ENCODE assay signal across 1 cellular context in the genomic region with DNA sequence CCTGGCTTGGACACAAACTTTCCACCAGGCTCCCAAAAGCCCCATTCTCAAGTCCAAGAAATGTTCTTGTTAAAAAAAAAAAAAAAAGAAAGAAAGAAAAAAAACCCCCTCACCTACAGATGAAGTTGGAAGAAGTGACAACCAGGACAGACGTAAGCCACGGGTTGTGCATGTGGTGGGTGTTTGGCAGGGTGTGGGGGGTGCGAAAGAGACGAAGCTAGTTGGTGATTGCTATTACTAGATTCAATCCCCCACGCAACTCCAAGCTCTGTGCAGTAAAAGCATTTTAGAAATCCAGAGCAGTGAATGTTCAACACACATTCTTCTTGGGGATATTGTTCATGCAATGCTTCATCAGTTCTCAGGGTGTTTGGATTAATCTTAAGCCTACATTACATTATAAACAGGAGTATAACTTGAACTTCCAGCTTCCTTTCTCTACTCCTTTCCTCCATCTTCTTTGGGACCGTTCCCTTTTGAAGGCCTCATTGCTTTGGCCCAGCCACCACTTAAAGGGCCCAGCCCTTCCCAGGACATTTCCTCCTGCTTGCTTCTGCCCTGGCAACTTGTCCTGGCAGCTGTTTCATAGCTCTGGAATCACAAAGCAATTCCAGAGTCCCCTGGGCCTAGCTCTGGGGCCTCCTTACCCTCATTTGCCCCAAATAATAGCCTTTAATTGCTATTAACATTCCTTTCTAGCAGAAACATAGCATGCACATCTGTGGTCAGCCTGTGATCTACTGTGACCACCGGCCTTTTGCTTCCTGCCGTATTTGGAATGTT.
TF ChIP-seq lines count a peak whose summit lies in the region.

No MANE protein-coding gene starts in this region.

TF ChIP-seq in neural cell, 6 proteins besides CTCF, POLR2A, EP300 and RAD21 (continued from another document):
- TF ChIP-seq, protein P1, sequence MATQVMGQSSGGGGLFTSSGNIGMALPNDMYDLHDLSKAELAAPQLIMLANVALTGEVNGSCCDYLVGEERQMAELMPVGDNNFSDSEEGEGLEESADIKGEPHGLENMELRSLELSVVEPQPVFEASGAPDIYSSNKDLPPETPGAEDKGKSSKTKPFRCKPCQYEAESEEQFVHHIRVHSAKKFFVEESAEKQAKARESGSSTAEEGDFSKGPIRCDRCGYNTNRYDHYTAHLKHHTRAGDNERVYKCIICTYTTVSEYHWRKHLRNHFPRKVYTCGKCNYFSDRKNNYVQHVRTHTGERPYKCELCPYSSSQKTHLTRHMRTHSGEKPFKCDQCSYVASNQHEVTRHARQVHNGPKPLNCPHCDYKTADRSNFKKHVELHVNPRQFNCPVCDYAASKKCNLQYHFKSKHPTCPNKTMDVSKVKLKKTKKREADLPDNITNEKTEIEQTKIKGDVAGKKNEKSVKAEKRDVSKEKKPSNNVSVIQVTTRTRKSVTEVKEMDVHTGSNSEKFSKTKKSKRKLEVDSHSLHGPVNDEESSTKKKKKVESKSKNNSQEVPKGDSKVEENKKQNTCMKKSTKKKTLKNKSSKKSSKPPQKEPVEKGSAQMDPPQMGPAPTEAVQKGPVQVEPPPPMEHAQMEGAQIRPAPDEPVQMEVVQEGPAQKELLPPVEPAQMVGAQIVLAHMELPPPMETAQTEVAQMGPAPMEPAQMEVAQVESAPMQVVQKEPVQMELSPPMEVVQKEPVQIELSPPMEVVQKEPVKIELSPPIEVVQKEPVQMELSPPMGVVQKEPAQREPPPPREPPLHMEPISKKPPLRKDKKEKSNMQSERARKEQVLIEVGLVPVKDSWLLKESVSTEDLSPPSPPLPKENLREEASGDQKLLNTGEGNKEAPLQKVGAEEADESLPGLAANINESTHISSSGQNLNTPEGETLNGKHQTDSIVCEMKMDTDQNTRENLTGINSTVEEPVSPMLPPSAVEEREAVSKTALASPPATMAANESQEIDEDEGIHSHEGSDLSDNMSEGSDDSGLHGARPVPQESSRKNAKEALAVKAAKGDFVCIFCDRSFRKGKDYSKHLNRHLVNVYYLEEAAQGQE (IDR thresholded peaks at IDR 0.05; ENCODE audit: borderline replicate concordance) = no peak
- no peak for TF ChIP-seq POLR2AphosphoS5 (IDR thresholded peaks at IDR 0.05)
- no peak for TF ChIP-seq MXI1 (conservative IDR thresholded peaks at IDR 0.05; ENCODE audit: poor library complexity, severe bottlenecking)
- TF ChIP-seq TAF1 (IDR thresholded peaks at IDR 0.05; ENCODE audit: low read depth) = no peak
- TF ChIP-seq EZH2 (IDR thresholded peaks at IDR 0.05; ENCODE audit: borderline replicate concordance, insufficient read depth, low read length, poor library complexity, severe bottlenecking) = no peak
